Comparison of ENCODE assay signal across 1 cellular context in genomic region chr17:67549787-67550186, GRCh38.
TF ChIP-seq lines count a peak whose summit lies in the region.

No MANE protein-coding gene starts in this region.

TF ChIP-seq in HepG2, 621 proteins besides CTCF, POLR2A, EP300 and RAD21:
- TF ChIP-seq RERE (CRISPR knock-in tag; IDR thresholded peaks at IDR 0.05; ENCODE audit: low read depth): no peak
- TF ChIP-seq PBX2 (CRISPR knock-in tag; IDR thresholded peaks at IDR 0.05): no peak
- TF ChIP-seq CREBL2 (CRISPR knock-in tag; IDR thresholded peaks at IDR 0.05; ENCODE audit: borderline replicate concordance): no peak
- no peak for TF ChIP-seq ZNF407 (CRISPR knock-in tag; IDR thresholded peaks at IDR 0.05; ENCODE audit: not compliant biosample characterization)
